Comparison of ENCODE assay signal across 13 cellular contexts in genomic region chr2:134070281-134070731, GRCh38.
"Had no signal": no experiment of that assay in that cellular context is flagged by ENCODE, and none has a peak within 500 bp of the region (broad histone marks: within the 10 kb centered on the region; RNA-seq: fewer than 3 reads in every experiment).

No MANE protein-coding gene starts in this region.

- H3K9me3 ChIP-seq: mucosa of descending colon, neutrophil had no signal

- DNase-seq: activated B cell treated with CpG ODN at 0.5 μM for 24 hours; activated CD4-positive, alpha-beta T cell treated with anti-CD3 and anti-CD28 coated beads, Interleukin-2, amount 10 ng/mL, durations not matched to agents 7 days and 5 days; activated naive CD4-positive, alpha-beta T cell treated with anti-CD3 and anti-CD28 coated beads, Interleukin-2, amount 10 ng/mL, durations not matched to agents 7 days and 5 days; foreskin keratinocyte; head of caudate nucleus; mucosa of descending colon; naive thymus-derived CD8-positive, alpha-beta T cell; posterior cingulate gyrus; small intestine; substantia nigra had no signal

- ATAC-seq: esophagus mucosa; foreskin keratinocyte; mucosa of descending colon; naive thymus-derived CD8-positive, alpha-beta T cell; stimulated activated memory B cell treated with anti-CD40 and anti-IgM and Interleukin-4, amounts not matched to agents 10 μg/mL and 1 μg/mL and 100 μg/mL, for 72 hours had no signal

- H3K27me3 ChIP-seq: foreskin keratinocyte, neutrophil had no signal

- H3K36me3 ChIP-seq: neutrophil had no signal

- H3K4me3 ChIP-seq: mucosa of descending colon had no signal

- H3K4me1 ChIP-seq: foreskin keratinocyte had no signal
